Comparison of ENCODE assay signal across 8 cellular contexts in the genomic region with DNA sequence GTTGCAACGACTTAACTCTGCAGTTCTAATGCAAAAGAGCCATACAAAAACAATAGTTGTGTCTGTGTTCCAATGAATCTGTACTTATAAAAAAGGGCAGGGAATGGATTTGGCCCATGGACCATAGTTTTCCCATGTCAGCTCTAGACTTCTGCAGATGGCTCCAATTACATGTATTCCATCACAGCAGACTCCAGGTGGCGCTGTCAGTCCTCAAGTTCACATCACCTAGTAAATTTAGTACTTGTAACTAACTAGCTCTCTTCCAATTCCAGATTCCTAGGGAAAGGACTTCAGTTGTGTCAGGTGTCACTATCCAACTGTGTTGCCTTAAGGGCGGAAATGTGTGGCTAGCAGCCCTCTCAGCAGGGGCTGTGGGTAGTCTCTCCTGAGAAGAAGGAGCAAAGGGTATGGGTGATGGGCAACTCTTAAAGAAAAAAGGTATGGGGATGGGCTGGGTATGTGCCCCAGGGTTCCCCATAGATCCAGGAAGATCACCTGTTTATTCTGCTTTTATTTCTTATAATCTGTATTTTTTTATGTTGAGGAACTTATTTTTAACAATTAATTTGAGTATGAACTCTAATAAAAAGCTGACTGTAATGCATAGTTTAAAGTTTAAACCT. TPM values are rescaled to one million over a fixed set of nuclear protein-coding genes. Genes with fewer than 3 reads are reported as not detected.
DNase-seq lines count a peak whose midpoint lies in the region; ATAC-seq lines count a peak whose summit lies in the region.

No MANE protein-coding gene starts in this region.

- H3K79me1 ChIP-seq in neuronal stem cell (ENCODE audit: low read depth, low read length): no peaks in the 10 kb centered on the region

- H3K23ac ChIP-seq in neuronal stem cell (ENCODE audit: low read depth, low read length, poor library complexity): no peak overlapping the region

- H2AFZ ChIP-seq in neuronal stem cell (ENCODE audit: low read length): no peak overlapping the region

- no peak overlapping the region for H3K4me2 ChIP-seq in neuronal stem cell (ENCODE audit: insufficient read depth, low read length, poor library complexity, severe bottlenecking)

- no peak overlapping the region for H3K4ac ChIP-seq in neuronal stem cell (ENCODE audit: low read length)

- H4K91ac ChIP-seq in neuronal stem cell (ENCODE audit: low read depth, low read length, poor library complexity): no peak overlapping the region

- no peak overlapping the region for H2BK120ac ChIP-seq in neuronal stem cell (ENCODE audit: low read depth, low read length)

- DNase-seq in CD1c-positive myeloid dendritic cell (ENCODE audit: extremely low spot score) (peak; percentile 70), HK-2 (ENCODE audit: unreplicated experiment) (peak; percentile 38), OCI-M1 (lab: John Stamatoyannopoulos, UW) (peak; percentile 80), activated T-cell treated with anti-CD3 and anti-CD28 coated beads for 48 hours (ENCODE audit: low read depth) (peak; percentile 48), fibroblast of gingiva (ENCODE audit: low read depth) (peak; percentile 69), neuronal stem cell (ENCODE audit: low spot score) (peak; percentile 51), stromal cell of bone marrow (ENCODE audit: low read depth) (peak; percentile 67)

- peaks cover 0 to 1% of the 10 kb centered on the region in 2 donors for H3K4me1 ChIP-seq in neuronal stem cell (ENCODE audit: control insufficient read depth in 2 of 2, insufficient read depth in 1 of 2, low read depth in 1 of 2, low read length in 2 of 2)

- no peak overlapping the region for H3K4me3 ChIP-seq in neuronal stem cell (ENCODE audit: low read length in 2 of 2)

- no peak overlapping the region for H4K8ac ChIP-seq in neuronal stem cell (ENCODE audit: low read depth, low read length)

- no peaks in the 10 kb centered on the region for H3K27me3 ChIP-seq in neuronal stem cell (ENCODE audit: control insufficient read depth in 3 of 3, insufficient read depth in 3 of 3, low read depth in 1 of 3, low read length in 3 of 3)

- H2BK15ac ChIP-seq in neuronal stem cell (ENCODE audit: low read length): no peak overlapping the region

- no peak overlapping the region for H2BK12ac ChIP-seq in neuronal stem cell (ENCODE audit: low read length)

- H3K9me3 ChIP-seq in neuronal stem cell (replicated peaks in 1 of 2; ENCODE audit: control insufficient read depth in 2 of 2, insufficient read depth in 1 of 2, low read depth in 1 of 2, low read length in 2 of 2): no peaks in the 10 kb centered on the region

- no peak overlapping the region for H2BK5ac ChIP-seq in neuronal stem cell (ENCODE audit: low read length)

- H3K27ac ChIP-seq in neuronal stem cell (replicated peaks; ENCODE audit: low read length): no peak overlapping the region

- H3K36me3 ChIP-seq in neuronal stem cell (replicated peaks in 1 of 2; ENCODE audit: control insufficient read depth in 2 of 2, insufficient read depth in 2 of 2, low read length in 2 of 2): peaks cover 2 to 40% of the 10 kb centered on the region in 2 donors

- no peak for ATAC-seq in GM19452 (IDR thresholded peaks at IDR 0.05; ENCODE audit: unreplicated experiment)

- WGBS in neuronal stem cell (ENCODE audit: extremely low coverage in 2 of 2, insufficient read length in 2 of 2, insufficient replicate concordance in 1 of 2), 2 donors: no CpG with 5 or more reads among the region's 3 CpGs

- no peak overlapping the region for H3K9ac ChIP-seq in neuronal stem cell (ENCODE audit: low read depth, low read length, poor library complexity)

- no peak overlapping the region for H2AK5ac ChIP-seq in neuronal stem cell (ENCODE audit: low read depth, low read length)

- no peak overlapping the region for H3K14ac ChIP-seq in neuronal stem cell (ENCODE audit: low read length)

- H3K18ac ChIP-seq in neuronal stem cell (ENCODE audit: low read length): no peak overlapping the region

RNA-seq across cellular contexts. Expression of a gene that starts 36.2 kb away (rescaled TPM):
- 30.8 TPM for polyA plus RNA-seq in neuronal stem cell (2013, experiment 1 of 2)
- 31.4 TPM for polyA plus RNA-seq in neuronal stem cell (2013, experiment 2 of 2)

RNA-seq across cellular contexts. Expression of a gene that starts 36.2 kb away (rescaled TPM):
- polyA plus RNA-seq in neuronal stem cell (2013, experiment 1 of 2): not detected
- not detected for polyA plus RNA-seq in neuronal stem cell (2013, experiment 2 of 2)
